Comparison of ENCODE assay signal across 8 cellular contexts in the genomic region with DNA sequence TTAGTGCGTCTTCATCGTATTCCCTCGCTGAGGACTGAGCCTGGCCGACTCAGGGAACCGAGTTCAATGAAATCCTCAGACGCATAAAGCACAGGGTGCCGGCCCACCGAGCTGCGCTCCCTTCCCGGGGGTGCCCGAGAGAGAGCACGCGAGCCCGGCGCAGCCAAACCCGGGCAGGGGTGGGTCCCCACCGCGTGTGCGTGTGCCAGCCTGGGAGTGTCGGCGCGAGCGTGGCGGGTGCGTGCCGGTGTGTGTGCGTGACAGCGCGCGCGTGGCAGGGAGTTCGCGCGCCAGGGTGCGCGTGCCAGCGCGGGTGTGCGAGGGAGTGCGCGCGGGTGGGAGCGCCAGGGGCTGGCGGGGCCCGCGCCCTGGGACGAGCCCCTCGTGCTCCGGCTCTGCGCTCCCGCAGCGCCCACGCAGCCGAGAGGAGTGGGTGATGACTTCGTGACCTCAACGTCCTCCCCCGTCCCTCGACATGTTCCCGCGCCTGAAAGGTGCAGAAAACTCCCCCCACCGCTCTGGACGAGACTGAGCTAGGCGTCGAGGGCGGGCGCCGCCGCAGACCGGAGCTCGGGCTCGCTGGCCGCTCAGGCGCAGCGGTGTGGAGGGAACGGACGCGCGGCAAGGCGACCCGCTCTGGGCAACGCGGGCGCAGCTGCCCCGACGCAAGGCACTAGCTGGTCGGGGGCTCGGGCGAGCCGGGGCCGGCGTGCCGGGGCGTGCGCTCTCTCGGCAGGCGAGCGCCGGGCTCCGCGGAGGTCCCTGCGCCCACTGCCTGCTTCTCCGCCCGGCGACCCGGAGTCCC.
DNase-seq lines count a peak whose midpoint lies in the region; ATAC-seq and TF ChIP-seq lines count a peak whose summit lies in the region.

No MANE protein-coding gene starts in this region.

- no peak for TF ChIP-seq POLR2A in esophagus squamous epithelium (IDR thresholded peaks at IDR 0.05)
- no peak for TF ChIP-seq POLR2A in suprapubic skin (IDR thresholded peaks at IDR 0.05)

- H3K27ac ChIP-seq in CD8-positive, alpha-beta T cell (ENCODE audit: low read depth, low read length), result no peak overlapping the region
- H3K27ac ChIP-seq in esophagus squamous epithelium (peak overlapping the region; percentile 70 to 97 (median 86)), suprapubic skin (peak overlapping the region; percentile 90)

- CTCF ChIA-PET in CD8-positive, alpha-beta T cell (lab: Charles Lee), result no interaction called here

- no peak for TF ChIP-seq EP300 in suprapubic skin (IDR thresholded peaks at IDR 0.05)

- POLR2A ChIA-PET in CD8-positive, alpha-beta T cell (lab: Charles Lee), result no interaction called here

- peaks cover 3% of the 10 kb centered on the region for H3K27me3 ChIP-seq in CD8-positive, alpha-beta T cell (ENCODE audit: insufficient read depth, low read length)
- peaks cover 0 to 37% (median 3%) of the 10 kb centered on the region in 4 donors for H3K27me3 ChIP-seq in esophagus squamous epithelium
- peaks cover 13% of the 10 kb centered on the region for H3K27me3 ChIP-seq in suprapubic skin

- 0 to 5% methylated on average over 14 to 23 of the region's 105 CpGs for WGBS in esophagus squamous epithelium, 2 donors
- WGBS in suprapubic skin, result under 1% methylated on average over 23 of the region's 105 CpGs

- H3K4me1 ChIP-seq in CD8-positive, alpha-beta T cell (ENCODE audit: insufficient read depth, low read length), result no peaks in the 10 kb centered on the region
- H3K4me1 ChIP-seq in esophagus squamous epithelium, result peaks cover 0 to 39% (median 10%) of the 10 kb centered on the region in 3 donors
- peaks cover 21% of the 10 kb centered on the region for H3K4me1 ChIP-seq in suprapubic skin

- H3K36me3 ChIP-seq in CD8-positive, alpha-beta T cell (ENCODE audit: insufficient read depth, low read length), result no peaks in the 10 kb centered on the region
- H3K36me3 ChIP-seq in esophagus squamous epithelium (no peaks in the 10 kb centered on the region), suprapubic skin (no peaks in the 10 kb centered on the region)

- H3K4me3 ChIP-seq in CD8-positive, alpha-beta T cell (ENCODE audit: low read depth, low read length), result no peak overlapping the region
- H3K4me3 ChIP-seq in esophagus squamous epithelium (peak overlapping the region; percentile 36 to 79 (median 50)), suprapubic skin (peak overlapping the region; percentile 59)

- no peaks in the 10 kb centered on the region for H3K9me3 Mint-ChIP-seq in CD8-positive, alpha-beta T cell

- no peak for DNase-seq in CD8-positive, alpha-beta T cell
- DNase-seq in activated CD4-positive, alpha-beta T cell treated with anti-CD3 and anti-CD28 coated beads, Interleukin-2, amount 50 U/mL, for 48 hours, result peak; percentile 32 to 42
- DNase-seq in esophagus squamous epithelium (lab: John Stamatoyannopoulos, UW) (no peak), myocyte (ENCODE audit: low read depth) (peak; percentile 70), suprapubic skin (ENCODE audit: low spot score in 2 of 2) (peak in 1 of 2 donors; percentile 59), kidney glomerular epithelial cell (lab: John Stamatoyannopoulos, UW) (no peak)

- H3K4me3 Mint-ChIP-seq in CD8-positive, alpha-beta T cell, result peak overlapping the region; percentile 42

- no peak overlapping the region for H3K27ac Mint-ChIP-seq in CD8-positive, alpha-beta T cell

- peaks cover 18% of the 10 kb centered on the region for H3K4me1 Mint-ChIP-seq in CD8-positive, alpha-beta T cell (ENCODE audit: low read depth)

- H3K27me3 Mint-ChIP-seq in CD8-positive, alpha-beta T cell (ENCODE audit: low read depth), result peaks cover 37% of the 10 kb centered on the region

- no peaks in the 10 kb centered on the region for H3K36me3 Mint-ChIP-seq in CD8-positive, alpha-beta T cell

- no peaks in the 10 kb centered on the region for H3K9me3 ChIP-seq in CD8-positive, alpha-beta T cell (ENCODE audit: low read length)
- no peaks in the 10 kb centered on the region for H3K9me3 ChIP-seq in esophagus squamous epithelium
- no peaks in the 10 kb centered on the region for H3K9me3 ChIP-seq in suprapubic skin

- TF ChIP-seq CTCF in CD8-positive, alpha-beta T cell (IDR thresholded peaks at IDR 0.05), result no peak
- TF ChIP-seq CTCF in esophagus squamous epithelium (IDR thresholded peaks at IDR 0.05), result no peak
- no peak for TF ChIP-seq CTCF in suprapubic skin (IDR thresholded peaks at IDR 0.05)

- intact Hi-C loops in CD8-positive, alpha-beta T cell (cut with DNase I, micrococcal nuclease), result no loop called here
- intact Hi-C loops in esophagus squamous epithelium (cut with DNase I), result no loop called here

- ATAC-seq in CD8-positive, alpha-beta T cell, result no peak
- ATAC-seq in GM19452 (IDR thresholded peaks at IDR 0.05; ENCODE audit: unreplicated experiment) (peak; percentile 75), HG03460 (IDR thresholded peaks at IDR 0.05; ENCODE audit: unreplicated experiment) (peak; percentile 69)

Comparison
In these comparisons a context has a peak if more than half of its experiments do, and no peak if none do; other contexts are left out.
1. DNase-seq: peak in activated CD4-positive, alpha-beta T cell treated with anti-CD3 and anti-CD28 coated beads, Interleukin-2, amount 50 U/mL, for 48 hours (2 of 2) and myocyte (single experiment); none in CD8-positive, alpha-beta T cell (0 of 7), esophagus squamous epithelium (single experiment) and kidney glomerular epithelial cell (single experiment).